1 cellular context compared by ENCODE assay signal in genomic region chr11:83193315-83194283, GRCh38.
TF ChIP-seq lines count a peak whose summit lies in the region.

ANKRD42 (plus strand) TSS chr11:83193712; CDS start chr11:83194671, 959 bp downstream.

TF ChIP-seq in K562, 482 proteins besides CTCF, POLR2A, EP300 and RAD21 (continued from another document and continues in another):
- peak; percentile 96 for TF ChIP-seq ZBTB40 (IDR thresholded peaks at IDR 0.05)
- TF ChIP-seq ZBTB40 (CRISPR knock-in tag; IDR thresholded peaks at IDR 0.05): no peak
- no peak for TF ChIP-seq KDM2B (CRISPR knock-in tag; IDR thresholded peaks at IDR 0.05)
- TF ChIP-seq FOXJ2 (tag; IDR thresholded peaks at IDR 0.05): peak; percentile 94
- no peak for TF ChIP-seq ZNF696 (CRISPR knock-in tag; conservative IDR thresholded peaks at IDR 0.05)
- no peak for TF ChIP-seq ZHX1 (conservative IDR thresholded peaks at IDR 0.05; ENCODE audit: low read length)
- TF ChIP-seq ZBTB12 (CRISPR knock-in tag; IDR thresholded peaks at IDR 0.05): peak; percentile 76
- peak; percentile 69 for TF ChIP-seq TAF1 (IDR thresholded peaks at IDR 0.05; ENCODE audit: control insufficient read depth, extremely low read depth, insufficient read depth, low read length, severe bottlenecking)
- no peak for TF ChIP-seq MYNN (IDR thresholded peaks at IDR 0.05)
- no peak for TF ChIP-seq MYNN (CRISPR knock-in tag; IDR thresholded peaks at IDR 0.05)
- TF ChIP-seq BRD4 (IDR thresholded peaks at IDR 0.05): peak; percentile 54; the same call in 1 of the 2 replicates
- TF ChIP-seq ZBTB9 (CRISPR knock-in tag; IDR thresholded peaks at IDR 0.05): 0 out of 2 replicates have a peak, but pooled peaks have one; percentile 33
- peak; percentile 25; the same call in 1 of the 2 replicates for TF ChIP-seq ZBTB17 (CRISPR knock-in tag; IDR thresholded peaks at IDR 0.05)
- no peak for TF ChIP-seq PCBP2 (IDR thresholded peaks at IDR 0.05; ENCODE audit: low read depth, low read length, poor library complexity, severe bottlenecking)
- TF ChIP-seq ZNF830 (CRISPR knock-in tag; IDR thresholded peaks at IDR 0.05): no peak
- TF ChIP-seq TAL1 (IDR thresholded peaks at IDR 0.05): no peak; the same call in 1 of the 2 replicates
- no peak for TF ChIP-seq NR2C1 (IDR thresholded peaks at IDR 0.05)
- TF ChIP-seq NR2C1 (tag; IDR thresholded peaks at IDR 0.05): peak; percentile 41; the same call in 1 of the 2 replicates
- peak; percentile 76 to 77 for TF ChIP-seq FOXK2 (conservative IDR thresholded peaks at IDR 0.05 in 1 of 2, IDR thresholded peaks at IDR 0.05 in 1 of 2; ENCODE audit: low read depth in 2 of 2)
- TF ChIP-seq ZZZ3 (IDR thresholded peaks at IDR 0.05): no peak
- TF ChIP-seq ARID3B (CRISPR knock-in tag; IDR thresholded peaks at IDR 0.05; ENCODE audit: borderline replicate concordance): no peak
- peak; percentile 40; the same call in 1 of the 2 replicates for TF ChIP-seq MTA3 (IDR thresholded peaks at IDR 0.05; ENCODE audit: borderline replicate concordance)
- no peak for TF ChIP-seq MCM7 (IDR thresholded peaks at IDR 0.05)
- peak; percentile 94 to 98 for TF ChIP-seq MNT (conservative IDR thresholded peaks at IDR 0.05)
- no peak for TF ChIP-seq TFAM (CRISPR knock-in tag; conservative IDR thresholded peaks at IDR 0.05)
- TF ChIP-seq HNRNPK (IDR thresholded peaks at IDR 0.05; ENCODE audit: low read depth, low read length, poor library complexity, severe bottlenecking): no peak
- TF ChIP-seq PHF8 (IDR thresholded peaks at IDR 0.05; ENCODE audit: borderline replicate concordance, low read length): peak; percentile 78; the same call in 1 of the 2 replicates
- no peak for TF ChIP-seq CREBBP (IDR thresholded peaks at IDR 0.05; ENCODE audit: low read depth, low read length)
- TF ChIP-seq NFXL1 (CRISPR knock-in tag; IDR thresholded peaks at IDR 0.05): 0 out of 2 replicates have a peak, but pooled peaks have one; percentile 28
- no peak for TF ChIP-seq HOMEZ (CRISPR knock-in tag; IDR thresholded peaks at IDR 0.05)
- 0 out of 2 replicates have a peak, but pooled peaks have one; percentile 2 for TF ChIP-seq RB1 (IDR thresholded peaks at IDR 0.05; ENCODE audit: low read depth)
- TF ChIP-seq ZNF699 (CRISPR knock-in tag; IDR thresholded peaks at IDR 0.05; ENCODE audit: insufficient replicate concordance): no peak
- no peak for TF ChIP-seq ZNF282 (CRISPR knock-in tag; IDR thresholded peaks at IDR 0.05)
- no peak for TF ChIP-seq BHLHE40 (IDR thresholded peaks at IDR 0.05; ENCODE audit: low read length)
- no peak for TF ChIP-seq ZNF3 (CRISPR knock-in tag; IDR thresholded peaks at IDR 0.05)
- no peak for TF ChIP-seq RBM17 (IDR thresholded peaks at IDR 0.05; ENCODE audit: borderline replicate concordance, low read depth, low read length)
- 0 out of 2 replicates have a peak, but pooled peaks have one; percentile 41 for TF ChIP-seq KAT7 (CRISPR knock-in tag; IDR thresholded peaks at IDR 0.05; ENCODE audit: borderline replicate concordance)
- TF ChIP-seq PHF21A (IDR thresholded peaks at IDR 0.05; ENCODE audit: borderline replicate concordance, low read depth): no peak
- TF ChIP-seq MCM2 (IDR thresholded peaks at IDR 0.05; ENCODE audit: low read depth): no peak
- TF ChIP-seq ILK (tag; IDR thresholded peaks at IDR 0.05; ENCODE audit: borderline replicate concordance, low read depth): no peak
- no peak for TF ChIP-seq ZNF239 (CRISPR knock-in tag; IDR thresholded peaks at IDR 0.05)
- TF ChIP-seq CEBPG (CRISPR knock-in tag; IDR thresholded peaks at IDR 0.05): no peak
- TF ChIP-seq CEBPG (tag; conservative IDR thresholded peaks at IDR 0.05 in 1 of 2, IDR thresholded peaks at IDR 0.05 in 1 of 2): no peak
- TF ChIP-seq ZNF445 (CRISPR knock-in tag; IDR thresholded peaks at IDR 0.05; ENCODE audit: low read depth): no peak
- TF ChIP-seq ZNF639 (CRISPR knock-in tag; conservative IDR thresholded peaks at IDR 0.05 in 1 of 2, IDR thresholded peaks at IDR 0.05 in 1 of 2): peak in 1 of 2 experiments; percentile 12; a peak in 1 of 4 replicates
